Comparison of ENCODE assay signal across 18 cellular contexts in the genomic region with DNA sequence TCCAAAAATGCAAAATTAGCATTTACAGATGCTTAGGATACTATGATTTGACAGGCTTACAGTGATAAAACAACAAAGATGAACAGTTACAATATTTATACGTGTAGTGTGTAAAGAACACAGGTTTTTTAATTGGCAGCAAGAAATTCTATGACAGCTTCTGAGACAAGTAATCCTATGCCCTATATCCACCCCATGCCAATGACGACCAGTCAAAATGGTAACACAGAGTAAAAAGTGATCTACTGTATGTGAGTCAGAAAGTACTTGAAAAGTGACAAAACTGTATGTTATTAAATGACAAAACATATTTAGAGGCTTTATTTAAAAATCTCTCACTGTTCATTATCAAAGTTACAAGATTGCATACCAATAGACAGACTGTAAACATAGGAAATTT.
A peak's percentile ranks its signal among the peaks of the same experiment; 100 is the strongest.
DNase-seq lines count a peak whose midpoint lies in the region; ATAC-seq and TF ChIP-seq lines count a peak whose summit lies in the region.
"Had no signal": no experiment of that assay in that cellular context is flagged by ENCODE, and none has a peak within 500 bp of the region (broad histone marks: within the 10 kb centered on the region; RNA-seq: fewer than 3 reads in every experiment).

No MANE protein-coding gene starts in this region.

- H3K4me3 ChIP-seq in OCI-LY3 (ENCODE audit: low read length), result peak overlapping the region; percentile 34
- no peak overlapping the region for H3K4me3 ChIP-seq in Peyer's patch
- H3K4me3 ChIP-seq: K562 had no signal

- H3K4me2 ChIP-seq in OCI-LY3 (ENCODE audit: low read length), result peak overlapping the region; percentile 65

- H3K9me3 Mint-ChIP-seq in activated naive CD4-positive, alpha-beta T cell treated with anti-CD3 and anti-CD28 coated beads for 36 hours, result no peaks in the 10 kb centered on the region
- no peaks in the 10 kb centered on the region for H3K9me3 Mint-ChIP-seq in activated CD8-positive, alpha-beta T cell treated with anti-CD3 and anti-CD28 coated beads, Interleukin-2, amount 10 ng/mL, durations not matched to agents 7 days and 5 days (ENCODE audit: insufficient read depth)
- H3K9me3 Mint-ChIP-seq in stimulated activated effector memory CD8-positive, alpha-beta T cell treated with anti-CD3 and anti-CD28 coated beads, Interleukin-12 subunit alpha, Interleukin-12 subunit beta, amount 100 ng/mL, for 72 hours, result no peaks in the 10 kb centered on the region
- H3K9me3 Mint-ChIP-seq: CD8-positive, alpha-beta T cell; HFFc6 had no signal

- no peak for TF ChIP-seq CTCF in OCI-LY3 (IDR thresholded peaks at IDR 0.05; ENCODE audit: low read depth, low read length)
- no peak for TF ChIP-seq CTCF in Peyer's patch (IDR thresholded peaks at IDR 0.05)

- no peaks in the 10 kb centered on the region for H3K9me3 ChIP-seq in OCI-LY3 (ENCODE audit: insufficient read depth, low read length)
- no peaks in the 10 kb centered on the region for H3K9me3 ChIP-seq in Peyer's patch

- H3K27me3 ChIP-seq in OCI-LY3 (ENCODE audit: low read depth, low read length) (no peaks in the 10 kb centered on the region), Peyer's patch (no peaks in the 10 kb centered on the region)

- intact Hi-C loops in activated naive CD4-positive, alpha-beta T cell treated with anti-CD3 and anti-CD28 coated beads for 36 hours (cut with micrococcal nuclease), result loop anchor here (1.0 kb wide), 3 partner anchors 21 to 87 kb away; no protein-coding TSS in a partner anchor

- ATAC-seq in activated CD8-positive, alpha-beta T cell treated with anti-CD3 and anti-CD28 coated beads, Interleukin-2, amount 10 ng/mL, durations not matched to agents 7 days and 5 days, result no peak
- ATAC-seq in stimulated activated effector memory CD8-positive, alpha-beta T cell treated with anti-CD3 and anti-CD28 coated beads, Interleukin-12 subunit alpha, Interleukin-12 subunit beta, amount 100 ng/mL, for 72 hours, result peak; percentile 70
- no peak for ATAC-seq in GM19455 (IDR thresholded peaks at IDR 0.05; ENCODE audit: unreplicated experiment)
- ATAC-seq: CD8-positive, alpha-beta T cell; K562 had no signal

- H3K4me1 ChIP-seq in OCI-LY3 (ENCODE audit: low read length) (peaks cover 85% of the 10 kb centered on the region), Peyer's patch (no peaks in the 10 kb centered on the region)

- peak overlapping the region; percentile 36 for H3K27ac Mint-ChIP-seq in activated naive CD4-positive, alpha-beta T cell treated with anti-CD3 and anti-CD28 coated beads for 36 hours
- H3K27ac Mint-ChIP-seq in activated CD8-positive, alpha-beta T cell treated with anti-CD3 and anti-CD28 coated beads, Interleukin-2, amount 10 ng/mL, durations not matched to agents 7 days and 5 days, result peak overlapping the region; percentile 20
- peak overlapping the region; percentile 71 for H3K27ac Mint-ChIP-seq in stimulated activated effector memory CD8-positive, alpha-beta T cell treated with anti-CD3 and anti-CD28 coated beads, Interleukin-12 subunit alpha, Interleukin-12 subunit beta, amount 100 ng/mL, for 72 hours
- H3K27ac Mint-ChIP-seq: B cell; CD8-positive, alpha-beta T cell; HFFc6 had no signal

- H4K20me1 ChIP-seq in OCI-LY3 (ENCODE audit: insufficient read depth, low read length), result no peaks in the 10 kb centered on the region

- peak; percentile 34 for DNase-seq in activated naive CD4-positive, alpha-beta T cell treated with anti-CD3 and anti-CD28 coated beads for 36 hours
- DNase-seq in activated naive CD4-positive, alpha-beta T cell (lab: John Stamatoyannopoulos, UW), result no peak
- no peak for DNase-seq in activated CD8-positive, alpha-beta T cell treated with anti-CD3 and anti-CD28 coated beads, Interleukin-2, amount 10 ng/mL, durations not matched to agents 7 days and 5 days
- no peak for DNase-seq in stimulated activated effector memory CD8-positive, alpha-beta T cell treated with anti-CD3 and anti-CD28 coated beads, Interleukin-12 subunit alpha, Interleukin-12 subunit beta, amount 100 ng/mL, for 72 hours (ENCODE audit: low spot score in 2 of 2)
- no peak for DNase-seq in Peyer's patch
- DNase-seq in NCI-H2227 treated with DMSO at 0.1 percent for 48 hours (lab: John Stamatoyannopoulos, UW), result no peak
- DNase-seq: ACHN; CD8-positive, alpha-beta T cell; HFFc6; NCI-H146; NCI-H2081 treated with DMSO at 0.1 percent for 48 hours; NCI-H226; NCI-H526; NK-92 treated with Interleukin-12 subunit alpha and Interleukin-12 subunit beta, amount 100 ng/mL, for 24 hours had no signal

- POLR2A ChIA-PET in activated CD8-positive, alpha-beta T cell treated with anti-CD3 and anti-CD28 coated beads, Interleukin-2, amount 10 ng/mL, durations not matched to agents 7 days and 5 days (lab: Charles Lee), result interaction anchor here (1.4 kb wide), 1 partner anchor 68 kb away, joined by 5 read pairs; no protein-coding TSS in a partner anchor

- H3K9ac ChIP-seq in OCI-LY3 (ENCODE audit: low read length), result peak overlapping the region; percentile 67

- no peak overlapping the region for H3K4me3 Mint-ChIP-seq in activated naive CD4-positive, alpha-beta T cell treated with anti-CD3 and anti-CD28 coated beads for 36 hours
- peak overlapping the region; percentile 31 for H3K4me3 Mint-ChIP-seq in activated CD8-positive, alpha-beta T cell treated with anti-CD3 and anti-CD28 coated beads, Interleukin-2, amount 10 ng/mL, durations not matched to agents 7 days and 5 days
- peak overlapping the region; percentile 47 for H3K4me3 Mint-ChIP-seq in stimulated activated effector memory CD8-positive, alpha-beta T cell treated with anti-CD3 and anti-CD28 coated beads, Interleukin-12 subunit alpha, Interleukin-12 subunit beta, amount 100 ng/mL, for 72 hours
- H3K4me3 Mint-ChIP-seq: B cell; CD8-positive, alpha-beta T cell; HFFc6 had no signal

- TF ChIP-seq POLR2A in Peyer's patch (IDR thresholded peaks at IDR 0.05), result no peak

- H3K36me3 ChIP-seq in OCI-LY3 (replicated peaks; ENCODE audit: low read depth, low read length), result no peaks in the 10 kb centered on the region
- no peaks in the 10 kb centered on the region for H3K36me3 ChIP-seq in Peyer's patch

- peaks cover 44% of the 10 kb centered on the region for H3K4me1 Mint-ChIP-seq in activated naive CD4-positive, alpha-beta T cell treated with anti-CD3 and anti-CD28 coated beads for 36 hours (ENCODE audit: low read depth)
- peaks cover 68% of the 10 kb centered on the region for H3K4me1 Mint-ChIP-seq in activated CD8-positive, alpha-beta T cell treated with anti-CD3 and anti-CD28 coated beads, Interleukin-2, amount 10 ng/mL, durations not matched to agents 7 days and 5 days (ENCODE audit: low read depth)
- peaks cover 70% of the 10 kb centered on the region for H3K4me1 Mint-ChIP-seq in stimulated activated effector memory CD8-positive, alpha-beta T cell treated with anti-CD3 and anti-CD28 coated beads, Interleukin-12 subunit alpha, Interleukin-12 subunit beta, amount 100 ng/mL, for 72 hours

- CTCF ChIA-PET in activated naive CD4-positive, alpha-beta T cell treated with anti-CD3 and anti-CD28 coated beads for 36 hours (lab: Charles Lee), result interaction anchor here (0.6 to 1.4 kb wide), 3 partner anchors 38 to 154 kb away, joined by 3 to 4 read pairs (median 3); no protein-coding TSS in a partner anchor
- CTCF ChIA-PET in activated CD8-positive, alpha-beta T cell treated with anti-CD3 and anti-CD28 coated beads, Interleukin-2, amount 10 ng/mL, durations not matched to agents 7 days and 5 days (lab: Charles Lee), result interaction anchor here (1.3 to 3.0 kb wide), 5 partner anchors 9 to 92 kb away, joined by 4 to 16 read pairs (median 10); no protein-coding TSS in a partner anchor

- H3K36me3 Mint-ChIP-seq in activated naive CD4-positive, alpha-beta T cell treated with anti-CD3 and anti-CD28 coated beads for 36 hours (ENCODE audit: low read depth), result peaks cover 7% of the 10 kb centered on the region
- H3K36me3 Mint-ChIP-seq in activated CD8-positive, alpha-beta T cell treated with anti-CD3 and anti-CD28 coated beads, Interleukin-2, amount 10 ng/mL, durations not matched to agents 7 days and 5 days (ENCODE audit: low read depth), result peaks cover 44% of the 10 kb centered on the region
- peaks cover 24% of the 10 kb centered on the region for H3K36me3 Mint-ChIP-seq in stimulated activated effector memory CD8-positive, alpha-beta T cell treated with anti-CD3 and anti-CD28 coated beads, Interleukin-12 subunit alpha, Interleukin-12 subunit beta, amount 100 ng/mL, for 72 hours

- H3K27ac ChIP-seq in OCI-LY3 (ENCODE audit: low read length) (peak overlapping the region; percentile 99), Peyer's patch (no peak overlapping the region)

- H3K79me2 ChIP-seq in OCI-LY3 (ENCODE audit: low read length), result peaks cover 16% of the 10 kb centered on the region; the same call in 1 of the 2 replicates

- no peak overlapping the region for H2AFZ ChIP-seq in OCI-LY3 (ENCODE audit: low read depth, low read length)

- H3K27me3 Mint-ChIP-seq in activated naive CD4-positive, alpha-beta T cell treated with anti-CD3 and anti-CD28 coated beads for 36 hours (ENCODE audit: low read depth), result no peaks in the 10 kb centered on the region
- no peaks in the 10 kb centered on the region for H3K27me3 Mint-ChIP-seq in activated CD8-positive, alpha-beta T cell treated with anti-CD3 and anti-CD28 coated beads, Interleukin-2, amount 10 ng/mL, durations not matched to agents 7 days and 5 days (ENCODE audit: low read depth)
- H3K27me3 Mint-ChIP-seq: B cell had no signal

Comparison
In these comparisons a context has a peak if more than half of its experiments do, and no peak if none do; other contexts are left out.
1. H3K27ac Mint-ChIP-seq: peak in every context shown above with its lines; median percentile 71 in stimulated activated effector memory CD8-positive, alpha-beta T cell treated with anti-CD3 and anti-CD28 coated beads, Interleukin-12 subunit alpha, Interleukin-12 subunit beta, amount 100 ng/mL, for 72 hours; 36 in activated naive CD4-positive, alpha-beta T cell treated with anti-CD3 and anti-CD28 coated beads for 36 hours; 20 in activated CD8-positive, alpha-beta T cell treated with anti-CD3 and anti-CD28 coated beads, Interleukin-2, amount 10 ng/mL, durations not matched to agents 7 days and 5 days.